16 cellular contexts compared by ENCODE assay signal in the genomic region with DNA sequence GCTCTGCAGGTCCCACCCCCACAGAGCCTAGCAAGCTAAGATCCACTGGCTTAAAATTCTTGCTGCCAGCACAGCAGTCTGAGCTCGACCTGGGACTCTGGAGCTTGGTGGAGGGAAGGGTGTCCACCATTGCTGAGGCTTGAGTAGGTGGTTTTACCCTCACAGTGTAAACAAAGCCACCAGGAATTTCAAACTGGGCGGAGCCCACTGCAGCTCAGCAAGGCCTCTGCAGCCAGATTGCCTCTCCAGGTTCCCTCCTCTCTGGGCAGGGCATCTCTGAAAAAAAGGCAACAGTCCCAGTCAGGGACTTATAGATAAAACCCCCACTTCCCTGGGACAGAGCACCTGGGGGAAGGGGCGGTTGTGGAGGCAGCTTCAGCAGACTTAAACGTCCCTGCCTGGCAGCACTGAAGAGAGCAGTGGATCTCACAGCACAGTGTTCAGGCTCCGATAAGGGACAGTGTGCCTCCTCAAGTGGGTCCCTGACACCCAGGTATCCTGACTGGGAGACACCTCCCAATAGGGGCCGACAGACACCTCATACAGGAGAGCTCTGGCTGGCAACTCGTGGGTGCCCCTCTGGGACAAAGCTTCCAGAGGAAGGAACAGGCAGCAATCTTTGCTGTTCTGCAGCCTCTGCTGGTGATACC.
"Had no signal": no experiment of that assay in that cellular context is flagged by ENCODE, and none has a peak within 500 bp of the region (broad histone marks: within the 10 kb centered on the region; RNA-seq: fewer than 3 reads in every experiment).

No MANE protein-coding gene starts in this region.

- H3K27ac ChIP-seq: gastrocnemius medialis, sigmoid colon, testis, upper lobe of right lung had no signal

- H3K27me3 ChIP-seq: gastrocnemius medialis, sigmoid colon, testis, upper lobe of right lung had no signal

- H3K9me3 ChIP-seq: gastrocnemius medialis, sigmoid colon, testis, upper lobe of right lung had no signal

- H3K4me1 ChIP-seq: gastrocnemius medialis, sigmoid colon, testis, upper lobe of right lung had no signal

- DNase-seq: activated CD4-positive, alpha-beta T cell treated with anti-CD3 and anti-CD28 coated beads, Interleukin-2, amount 50 U/mL, for 1 hour; activated effector memory CD4-positive, alpha-beta T cell treated with anti-CD3 and anti-CD28 coated beads, Interleukin-2, amount 50 U/mL, for 16 hours; activated naive CD4-positive, alpha-beta T cell treated with anti-CD3 and anti-CD28 coated beads, Interleukin-2, amount 50 U/mL, for 16 hours; activated T-cell treated with anti-CD3 and anti-CD28 coated beads, Interleukin-2, amount 50 U/mL, for 72 hours; aorta; cortex of kidney; gastrocnemius medialis; head of caudate nucleus; kidney glomerular epithelial cell; natural killer cell; nucleus accumbens; sigmoid colon; stimulated activated CD4-positive, alpha-beta T cell treated with anti-CD3 and anti-CD28 coated beads, Interleukin-4, amount 100 ng/mL, for 24 hours; T1000; testis; upper lobe of right lung had no signal

- H3K4me3 ChIP-seq: gastrocnemius medialis, sigmoid colon, testis, upper lobe of right lung had no signal

- H3K36me3 ChIP-seq: gastrocnemius medialis, sigmoid colon, upper lobe of right lung had no signal
